10 cellular contexts compared by ENCODE assay signal in the genomic region with DNA sequence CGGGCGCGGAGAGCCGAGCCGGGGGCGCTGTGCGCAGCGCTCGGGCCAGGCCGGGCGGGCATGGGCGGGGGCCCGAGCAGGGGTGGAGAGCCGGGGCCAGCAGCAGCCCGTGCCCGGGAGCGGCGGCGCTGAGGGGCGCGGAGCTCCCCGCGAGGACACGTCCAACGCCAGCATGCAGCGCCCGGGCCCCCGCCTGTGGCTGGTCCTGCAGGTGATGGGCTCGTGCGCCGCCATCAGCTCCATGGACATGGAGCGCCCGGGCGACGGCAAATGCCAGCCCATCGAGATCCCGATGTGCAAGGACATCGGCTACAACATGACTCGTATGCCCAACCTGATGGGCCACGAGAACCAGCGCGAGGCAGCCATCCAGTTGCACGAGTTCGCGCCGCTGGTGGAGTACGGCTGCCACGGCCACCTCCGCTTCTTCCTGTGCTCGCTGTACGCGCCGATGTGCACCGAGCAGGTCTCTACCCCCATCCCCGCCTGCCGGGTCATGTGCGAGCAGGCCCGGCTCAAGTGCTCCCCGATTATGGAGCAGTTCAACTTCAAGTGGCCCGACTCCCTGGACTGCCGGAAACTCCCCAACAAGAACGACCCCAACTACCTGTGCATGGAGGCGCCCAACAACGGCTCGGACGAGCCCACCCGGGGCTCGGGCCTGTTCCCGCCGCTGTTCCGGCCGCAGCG. TPM values are rescaled to one million over a fixed set of nuclear protein-coding genes. Genes with fewer than 3 reads are reported as not detected.
DNase-seq lines count a peak whose midpoint lies in the region; ATAC-seq and TF ChIP-seq lines count a peak whose summit lies in the region.
"Had no signal": no experiment of that assay in that cellular context is flagged by ENCODE, and none has a peak within 500 bp of the region (broad histone marks: within the 10 kb centered on the region; RNA-seq: fewer than 3 reads in every experiment).

No MANE protein-coding gene starts in this region.

- H3K27me3 Mint-ChIP-seq in activated naive CD4-positive, alpha-beta T cell treated with anti-CD3 and anti-CD28 coated beads for 36 hours (ENCODE audit: low read depth) = peaks cover 48% of the 10 kb centered on the region
- H3K27me3 Mint-ChIP-seq in naive thymus-derived CD4-positive, alpha-beta T cell = peaks cover 43 to 49% (median 47%) of the 10 kb centered on the region in 5 donors

- POLR2A ChIA-PET in naive thymus-derived CD4-positive, alpha-beta T cell (lab: Charles Lee) = no interaction called here

- no peak for ATAC-seq in naive thymus-derived CD4-positive, alpha-beta T cell
- ATAC-seq in upper lobe of left lung (ENCODE audit: low FRiP score in 2 of 2) = peak in 1 of 2 donors; percentile 32
- no peak for ATAC-seq in GM19023 (IDR thresholded peaks at IDR 0.05; ENCODE audit: unreplicated experiment)

- intact Hi-C loops in activated naive CD4-positive, alpha-beta T cell treated with anti-CD3 and anti-CD28 coated beads for 36 hours (cut with micrococcal nuclease) = loop anchor here (10.0 kb wide), 1 partner anchor 118 kb away; no protein-coding TSS in a partner anchor
- intact Hi-C loops in naive thymus-derived CD4-positive, alpha-beta T cell (cut with micrococcal nuclease) = no loop called here

- H3K36me3 ChIP-seq in naive thymus-derived CD4-positive, alpha-beta T cell (ENCODE audit: control insufficient read depth in 2 of 3, insufficient read depth in 3 of 3, low read length in 3 of 3) = no peaks in the 10 kb centered on the region
- H3K36me3 ChIP-seq in upper lobe of left lung = no peaks in the 10 kb centered on the region
- H3K36me3 ChIP-seq: left lung had no signal

- CTCF ChIA-PET in activated naive CD4-positive, alpha-beta T cell treated with anti-CD3 and anti-CD28 coated beads for 36 hours (lab: Charles Lee) = no interaction called here
- CTCF ChIA-PET in naive thymus-derived CD4-positive, alpha-beta T cell (lab: Charles Lee) = no interaction called here

- H3K27ac Mint-ChIP-seq in activated naive CD4-positive, alpha-beta T cell treated with anti-CD3 and anti-CD28 coated beads for 36 hours = no peak overlapping the region
- H3K27ac Mint-ChIP-seq in naive thymus-derived CD4-positive, alpha-beta T cell = peak overlapping the region in 1 of 9 donors; percentile 71

- no peaks in the 10 kb centered on the region for H3K4me1 ChIP-seq in naive thymus-derived CD4-positive, alpha-beta T cell (ENCODE audit: control insufficient read depth in 2 of 2, insufficient read depth in 2 of 2, low read length in 2 of 2)
- H3K4me1 ChIP-seq in upper lobe of left lung = peaks cover 5 to 32% (median 15%) of the 10 kb centered on the region in 4 donors

- no peak for TF ChIP-seq CTCF in upper lobe of left lung (IDR thresholded peaks at IDR 0.05)

- DNase-seq in activated naive CD4-positive, alpha-beta T cell treated with anti-CD3 and anti-CD28 coated beads for 36 hours = no peak
- DNase-seq in activated naive CD4-positive, alpha-beta T cell treated with Interleukin-2 at 50 U/mL for 16 hours = no peak
- DNase-seq in ecto neural progenitor cell (ENCODE audit: low spot score) (peak; percentile 74), upper lobe of left lung (peak; percentile 15 to 83), NCI-H2081 (lab: John Stamatoyannopoulos, UW) (no peak), NCI-H1105 (lab: John Stamatoyannopoulos, UW) (no peak)
- DNase-seq in naive thymus-derived CD4-positive, alpha-beta T cell = no peak
- DNase-seq: NCI-H1105 treated with DMSO at 0.1 percent for 48 hours had no signal

- no peaks in the 10 kb centered on the region for H3K9me3 ChIP-seq in naive thymus-derived CD4-positive, alpha-beta T cell (ENCODE audit: control insufficient read depth in 2 of 3, low read length in 3 of 3)
- no peaks in the 10 kb centered on the region for H3K9me3 ChIP-seq in upper lobe of left lung
- H3K9me3 ChIP-seq: left lung had no signal

- no peak overlapping the region for H3K27ac ChIP-seq in naive thymus-derived CD4-positive, alpha-beta T cell (ENCODE audit: low read depth, low read length)
- H3K27ac ChIP-seq in upper lobe of left lung = peak overlapping the region in 1 of 4 donors; percentile 54
- H3K27ac ChIP-seq: left lung had no signal

- WGBS in upper lobe of left lung, 2 donors = 7 to 10% methylated on average over 8 to 38 of the region's 73 CpGs

- H3K4me3 Mint-ChIP-seq in activated naive CD4-positive, alpha-beta T cell treated with anti-CD3 and anti-CD28 coated beads for 36 hours = peak overlapping the region; percentile 55
- peak overlapping the region; percentile 40 to 87 (median 68) for H3K4me3 Mint-ChIP-seq in naive thymus-derived CD4-positive, alpha-beta T cell

- H3K36me3 Mint-ChIP-seq in activated naive CD4-positive, alpha-beta T cell treated with anti-CD3 and anti-CD28 coated beads for 36 hours (ENCODE audit: low read depth) = no peaks in the 10 kb centered on the region
- H3K36me3 Mint-ChIP-seq in naive thymus-derived CD4-positive, alpha-beta T cell = peaks cover 0 to 2% (median 0%) of the 10 kb centered on the region in 5 donors

- H3K4me3 ChIP-seq in naive thymus-derived CD4-positive, alpha-beta T cell (ENCODE audit: low read length) = no peak overlapping the region
- H3K4me3 ChIP-seq in upper lobe of left lung = peak overlapping the region in 3 of 4 donors; percentile 47 to 54 (median 48)

- H3K27me3 ChIP-seq in naive thymus-derived CD4-positive, alpha-beta T cell (ENCODE audit: control insufficient read depth in 2 of 2, insufficient read depth in 2 of 2, low read length in 2 of 2) = peaks cover 0 to 10% of the 10 kb centered on the region in 2 donors
- H3K27me3 ChIP-seq in upper lobe of left lung = peaks cover 0 to 41% (median 21%) of the 10 kb centered on the region in 4 donors

- TF ChIP-seq POLR2A in upper lobe of left lung (IDR thresholded peaks at IDR 0.05) = no peak

- no peak for TF ChIP-seq EP300 in upper lobe of left lung (IDR thresholded peaks at IDR 0.05)

- H3K9me3 Mint-ChIP-seq in activated naive CD4-positive, alpha-beta T cell treated with anti-CD3 and anti-CD28 coated beads for 36 hours = no peaks in the 10 kb centered on the region
- H3K9me3 Mint-ChIP-seq in naive thymus-derived CD4-positive, alpha-beta T cell = peaks cover 0 to 2% (median 0%) of the 10 kb centered on the region in 11 donors

- peaks cover 13% of the 10 kb centered on the region for H3K4me1 Mint-ChIP-seq in activated naive CD4-positive, alpha-beta T cell treated with anti-CD3 and anti-CD28 coated beads for 36 hours (ENCODE audit: low read depth)
- peaks cover 2 to 11% (median 5%) of the 10 kb centered on the region in 7 donors for H3K4me1 Mint-ChIP-seq in naive thymus-derived CD4-positive, alpha-beta T cell

RNA-seq across cellular contexts. Expression of gene FZD10, which starts 0.7 kb away (rescaled TPM):
- total RNA-seq in activated naive CD4-positive, alpha-beta T cell treated with anti-CD3 and anti-CD28 coated beads for 36 hours = not detected
- not detected for total RNA-seq in naive thymus-derived CD4-positive, alpha-beta T cell
- polyA plus RNA-seq in naive thymus-derived CD4-positive, alpha-beta T cell = not detected
- 1 to 10 TPM in 3 of 6 donors, under 1 TPM in 2, not detected in 1; 0.46 to 2.6 (median 1.1) TPM for total RNA-seq in upper lobe of left lung

Comparison
In these comparisons a context has a peak if more than half of its experiments do, and no peak if none do; other contexts are left out.
1. DNase-seq: peak in ecto neural progenitor cell (single experiment) and upper lobe of left lung (2 of 2); none in activated naive CD4-positive, alpha-beta T cell treated with anti-CD3 and anti-CD28 coated beads for 36 hours (single experiment), activated naive CD4-positive, alpha-beta T cell treated with Interleukin-2 at 50 U/mL for 16 hours (single experiment), naive thymus-derived CD4-positive, alpha-beta T cell (0 of 9), NCI-H2081 (0 of 2) and NCI-H1105 (single experiment).